10 cellular contexts compared by ENCODE assay signal in the genomic region with DNA sequence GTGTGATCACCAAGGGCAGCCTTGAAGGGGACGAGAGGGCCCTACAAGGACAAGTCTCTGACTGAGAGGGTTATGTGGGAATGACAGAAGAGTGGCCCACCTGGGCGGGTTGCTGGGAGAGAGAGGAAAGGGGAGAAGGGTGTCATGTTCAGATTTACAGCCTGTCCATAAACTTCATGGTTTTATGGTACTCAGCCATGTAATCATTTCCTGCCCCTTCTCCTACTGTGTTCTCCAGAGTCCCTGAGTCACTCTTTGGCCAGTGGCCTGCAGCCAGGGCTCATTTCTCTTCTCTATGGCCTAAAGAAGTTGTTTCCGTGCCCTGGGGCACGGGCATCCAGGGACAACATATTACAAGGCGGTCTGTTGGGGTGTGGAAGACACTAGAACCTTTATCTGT. TPM values are rescaled to one million over a fixed set of nuclear protein-coding genes. Genes with fewer than 3 reads are reported as not detected.
DNase-seq lines count a peak whose midpoint lies in the region; ATAC-seq and TF ChIP-seq lines count a peak whose summit lies in the region.
"Had no signal": no experiment of that assay in that cellular context is flagged by ENCODE, and none has a peak within 500 bp of the region (broad histone marks: within the 10 kb centered on the region; RNA-seq: fewer than 3 reads in every experiment).

No MANE protein-coding gene starts in this region.

- peak overlapping the region; percentile 77 for H3K23ac ChIP-seq in IMR-90 (ENCODE audit: low read depth, low read length)

- H3K4me2 ChIP-seq in IMR-90 (ENCODE audit: low read depth, low read length): no peak overlapping the region

- H3K56ac ChIP-seq in IMR-90 (ENCODE audit: extremely low read depth, insufficient read depth, low read length): peak overlapping the region; percentile 45

- no peak overlapping the region for H3K4me3 Mint-ChIP-seq in CD4-positive, CD25-positive, alpha-beta regulatory T cell
- no peak overlapping the region for H3K4me3 Mint-ChIP-seq in activated T-helper 2 cell treated with anti-CD3 and anti-CD28 coated beads, Interferon-gamma antibody, Interleukin-2, Interleukin-4, amounts not matched to agents 10 μg/mL and 5 μg/mL and 100 μg/mL, durations not matched to agents 14 hours and 24 hours and 36 hours (ENCODE audit: low read depth)

- TF ChIP-seq RAD21 in IMR-90 (IDR thresholded peaks at IDR 0.05; ENCODE audit: low read length): no peak

- peak overlapping the region; percentile 87 for H2BK120ac ChIP-seq in IMR-90 (ENCODE audit: low read depth, low read length)

- ATAC-seq in CD4-positive, CD25-positive, alpha-beta regulatory T cell (ENCODE audit: low read depth in 2 of 2): no peak
- ATAC-seq in IMR-90 (ENCODE audit: low read depth) (peak; percentile 71), HG03139 (IDR thresholded peaks at IDR 0.05; ENCODE audit: unreplicated experiment) (no peak)

- peak overlapping the region; percentile 87 for H2BK5ac ChIP-seq in IMR-90 (ENCODE audit: low read depth, low read length, poor library complexity, severe bottlenecking)

- TF ChIP-seq POLR2A in IMR-90 (IDR thresholded peaks at IDR 0.05; ENCODE audit: low read depth, low read length): no peak

- H4K8ac ChIP-seq in IMR-90 (ENCODE audit: low read depth in 2 of 2, low read length in 2 of 2): peak overlapping the region; percentile 78 to 96

- H3K4me1 ChIP-seq in CD4-positive, CD25-positive, alpha-beta regulatory T cell (ENCODE audit: control insufficient read depth, insufficient read depth, low read length, poor library complexity, severe bottlenecking): peaks cover 18% of the 10 kb centered on the region
- H3K4me1 ChIP-seq in IMR-90 (ENCODE audit: control insufficient read depth, insufficient read depth, low read length) (peaks cover 18% of the 10 kb centered on the region), mucosa of rectum (ENCODE audit: control insufficient read depth in 2 of 2, insufficient read depth in 2 of 2, low read length in 2 of 2) (peaks cover 20 to 41% of the 10 kb centered on the region in 2 donors)

- peak overlapping the region; percentile 93 for H2BK20ac ChIP-seq in IMR-90 (ENCODE audit: low read depth, low read length)

- peak overlapping the region; percentile 48; the same call in 1 of the 2 replicates for H3K18ac ChIP-seq in IMR-90 (ENCODE audit: low read depth, low read length)

- peak overlapping the region; percentile 99 for H2AK5ac ChIP-seq in IMR-90 (ENCODE audit: low read depth, low read length)

- 0 out of 2 replicates have a peak overlapping the region, but pooled peaks have one; percentile 0 for H3K9ac ChIP-seq in IMR-90 (ENCODE audit: low read depth, low read length)
- peak overlapping the region in 1 of 2 donors; percentile 60 for H3K9ac ChIP-seq in mucosa of rectum (ENCODE audit: low read depth in 1 of 2, low read length in 2 of 2)

- H4K5ac ChIP-seq in IMR-90 (ENCODE audit: low read depth, low read length): peak overlapping the region; percentile 42; the same call in 1 of the 2 replicates

- H3K79me1 ChIP-seq in IMR-90 (ENCODE audit: low read depth in 1 of 2, low read length in 2 of 2): peaks cover 0 to 30% of the 10 kb centered on the region in 2 experiments; a peak in 3 of 4 replicates

- no peak for DNase-seq in CD4-positive, CD25-positive, alpha-beta regulatory T cell
- DNase-seq in IMR-90: peak; percentile 87
- peak; percentile 76 to 85 for DNase-seq in cardiac fibroblast (ENCODE audit: low read depth in 2 of 2)
- DNase-seq in SHP77 (lab: John Stamatoyannopoulos, UW): no peak
- DNase-seq in DMS79 treated with DMSO at 0.1 percent for 48 hours (lab: John Stamatoyannopoulos, UW): no peak
- DNase-seq in activated T-helper 2 cell treated with anti-CD3 and anti-CD28 coated beads, Interferon-gamma antibody, Interleukin-2, Interleukin-4, amounts not matched to agents 10 μg/mL and 5 μg/mL and 100 μg/mL, durations not matched to agents 14 hours and 24 hours and 36 hours (ENCODE audit: low spot score): no peak
- DNase-seq: NCI-H1417 treated with DMSO at 0.1 percent for 48 hours, T-helper 2 cell had no signal

- in situ Hi-C loops in IMR-90 (cut with MboI; ENCODE audit: low sequenced_read_pairs): loop anchor here (10.0 kb wide), 2 partner anchors 45 to 145 kb away; no protein-coding TSS in a partner anchor

- H3K36me3 Mint-ChIP-seq in CD4-positive, CD25-positive, alpha-beta regulatory T cell: peaks cover 5% of the 10 kb centered on the region
- H3K36me3 Mint-ChIP-seq in activated T-helper 2 cell treated with anti-CD3 and anti-CD28 coated beads, Interferon-gamma antibody, Interleukin-2, Interleukin-4, amounts not matched to agents 10 μg/mL and 5 μg/mL and 100 μg/mL, durations not matched to agents 14 hours and 24 hours and 36 hours (ENCODE audit: low read depth): peaks cover 22% of the 10 kb centered on the region

- peak overlapping the region; percentile 90 for H3K14ac ChIP-seq in IMR-90 (replicated peaks; ENCODE audit: low read depth, low read length)

- CTCF ChIA-PET in IMR-90 (lab: Yijun Ruan, JAX): interaction anchor here (0.8 kb wide), 1 partner anchor 136 kb away, joined by 3 read pairs; no protein-coding TSS in a partner anchor

- peaks cover 12 to 43% (median 26%) of the 10 kb centered on the region in 4 donors for H3K4me1 Mint-ChIP-seq in CD4-positive, CD25-positive, alpha-beta regulatory T cell
- peaks cover 17% of the 10 kb centered on the region for H3K4me1 Mint-ChIP-seq in activated T-helper 2 cell treated with anti-CD3 and anti-CD28 coated beads, Interferon-gamma antibody, Interleukin-2, Interleukin-4, amounts not matched to agents 10 μg/mL and 5 μg/mL and 100 μg/mL, durations not matched to agents 14 hours and 24 hours and 36 hours (ENCODE audit: low read depth)

- H3K27ac Mint-ChIP-seq in CD4-positive, CD25-positive, alpha-beta regulatory T cell: peak overlapping the region; percentile 91 to 97 (median 92)
- H3K27ac Mint-ChIP-seq in activated T-helper 2 cell treated with anti-CD3 and anti-CD28 coated beads, Interferon-gamma antibody, Interleukin-2, Interleukin-4, amounts not matched to agents 10 μg/mL and 5 μg/mL and 100 μg/mL, durations not matched to agents 14 hours and 24 hours and 36 hours: no peak overlapping the region

- H3K27ac ChIP-seq in CD4-positive, CD25-positive, alpha-beta regulatory T cell (ENCODE audit: insufficient read depth, low read length, poor library complexity, severe bottlenecking): no peak overlapping the region
- H3K27ac ChIP-seq in IMR-90 (ENCODE audit: insufficient read depth, low read length) (peak overlapping the region; percentile 66), mucosa of rectum (ENCODE audit: low read depth in 2 of 2, low read length in 2 of 2) (peak overlapping the region; percentile 36 to 56)

- dilution Hi-C loops in IMR-90 (cut with HindIII; ENCODE audit: low sequenced_read_pairs, unreplicated experiment): no loop called here

- H3K9me3 Mint-ChIP-seq in CD4-positive, CD25-positive, alpha-beta regulatory T cell: no peaks in the 10 kb centered on the region
- no peaks in the 10 kb centered on the region for H3K9me3 Mint-ChIP-seq in activated T-helper 2 cell treated with anti-CD3 and anti-CD28 coated beads, Interferon-gamma antibody, Interleukin-2, Interleukin-4, amounts not matched to agents 10 μg/mL and 5 μg/mL and 100 μg/mL, durations not matched to agents 14 hours and 24 hours and 36 hours

- no peaks in the 10 kb centered on the region for H3K27me3 ChIP-seq in CD4-positive, CD25-positive, alpha-beta regulatory T cell (ENCODE audit: control insufficient read depth, insufficient read depth, low read length)
- H3K27me3 ChIP-seq in IMR-90 (ENCODE audit: control insufficient read depth, insufficient read depth, low read length): no peaks in the 10 kb centered on the region
- H3K27me3 ChIP-seq in mucosa of rectum (ENCODE audit: control insufficient read depth in 2 of 2, insufficient read depth in 2 of 2, low read length in 2 of 2): no peaks in the 10 kb centered on the region

- H4K91ac ChIP-seq in IMR-90 (ENCODE audit: insufficient read depth, low read depth, low read length): peak overlapping the region; percentile 92

- intact Hi-C loops in IMR-90 (cut with micrococcal nuclease): loop anchor here (5.0 kb wide), 1 partner anchor 53 kb away; a partner anchor contains a TSS
- intact Hi-C loops in activated T-helper 2 cell treated with anti-CD3 and anti-CD28 coated beads, Interferon-gamma antibody, Interleukin-2, Interleukin-4, amounts not matched to agents 10 μg/mL and 5 μg/mL and 100 μg/mL, durations not matched to agents 14 hours and 24 hours and 36 hours (cut with micrococcal nuclease): loop anchor here (5.0 to 10.0 kb wide), 2 partner anchors 57 to 355 kb away; a partner anchor contains a TSS

- H2BK15ac ChIP-seq in IMR-90 (ENCODE audit: low read depth, low read length): peak overlapping the region; percentile 98; the same call in 2 of the 3 replicates

- peak overlapping the region; percentile 47 for H2AFZ ChIP-seq in IMR-90 (replicated peaks; ENCODE audit: low read length, poor library complexity)

- WGBS in IMR-90 (ENCODE audit: extremely low coverage in 2 of 2, insufficient read length in 1 of 2), 2 experiments: no CpG with 5 or more reads among the region's 5 CpGs

- peaks cover 23% of the 10 kb centered on the region for H3K9me1 ChIP-seq in IMR-90 (ENCODE audit: insufficient read depth, low read length)

- H3K4me3 ChIP-seq in CD4-positive, CD25-positive, alpha-beta regulatory T cell (ENCODE audit: low read depth, low read length): no peak overlapping the region
- H3K4me3 ChIP-seq in IMR-90 (ENCODE audit: insufficient read depth, low read depth, low read length): no peak overlapping the region
- H3K4me3 ChIP-seq in cardiac fibroblast (replicated peaks in 1 of 2; ENCODE audit: low read depth in 2 of 2, low read length in 2 of 2): no peak overlapping the region
- H3K4me3 ChIP-seq in mucosa of rectum (ENCODE audit: low read length in 2 of 2): peak overlapping the region; percentile 30 to 41

- H4K20me1 ChIP-seq in IMR-90 (ENCODE audit: insufficient read depth, low read length): no peaks in the 10 kb centered on the region

- POLR2A ChIA-PET in IMR-90 (lab: Charles Lee; ENCODE audit: unreplicated experiment): no interaction called here

- peaks cover 3% of the 10 kb centered on the region for H3K36me3 ChIP-seq in CD4-positive, CD25-positive, alpha-beta regulatory T cell (ENCODE audit: control insufficient read depth, insufficient read depth, low read length)
- H3K36me3 ChIP-seq in IMR-90 (ENCODE audit: control insufficient read depth, insufficient read depth, low read length): peaks cover 3% of the 10 kb centered on the region
- no peaks in the 10 kb centered on the region for H3K36me3 ChIP-seq in mucosa of rectum (ENCODE audit: control insufficient read depth in 2 of 2, insufficient read depth in 2 of 2, low read length in 2 of 2)

- no TSS peak for BruUV-seq in IMR-90 (replicated peaks; lab: Mats Ljungman, UMichigan)

- TF ChIP-seq CTCF in IMR-90 (conservative IDR thresholded peaks at IDR 0.05; ENCODE audit: low read depth, low read length): no peak
- TF ChIP-seq CTCF in cardiac fibroblast (IDR thresholded peaks at IDR 0.05; ENCODE audit: low read depth, low read length): no peak

- H3K9me3 ChIP-seq in CD4-positive, CD25-positive, alpha-beta regulatory T cell (ENCODE audit: control insufficient read depth in 2 of 2, low read length in 2 of 2): no peaks in the 10 kb centered on the region
- H3K9me3 ChIP-seq in IMR-90 (ENCODE audit: control insufficient read depth, insufficient read depth, low read length) (no peaks in the 10 kb centered on the region), mucosa of rectum (ENCODE audit: control insufficient read depth in 2 of 2, low read length in 2 of 2) (no peaks in the 10 kb centered on the region)

- peak overlapping the region; percentile 87 for H3K4ac ChIP-seq in IMR-90 (ENCODE audit: low read depth, low read length)

- H2AK9ac ChIP-seq in IMR-90 (replicated peaks; ENCODE audit: low read depth, low read length, poor library complexity): peak overlapping the region; percentile 11

- no peaks in the 10 kb centered on the region for H3K27me3 Mint-ChIP-seq in CD4-positive, CD25-positive, alpha-beta regulatory T cell
- no peaks in the 10 kb centered on the region for H3K27me3 Mint-ChIP-seq in activated T-helper 2 cell treated with anti-CD3 and anti-CD28 coated beads, Interferon-gamma antibody, Interleukin-2, Interleukin-4, amounts not matched to agents 10 μg/mL and 5 μg/mL and 100 μg/mL, durations not matched to agents 14 hours and 24 hours and 36 hours (ENCODE audit: low read depth)

RNA-seq across cellular contexts. Expression of a gene that starts 26.7 kb away (rescaled TPM):
- total RNA-seq in CD4-positive, CD25-positive, alpha-beta regulatory T cell: 117 TPM
- polyA plus RNA-seq in CD4-positive, CD25-positive, alpha-beta regulatory T cell: 10 to 100 TPM; 63.2 to 83.9 (median 72.0) TPM
- total RNA-seq in IMR-90 (2012; rRNA removed): 77.8 and 104 TPM in 2 replicates
- 71.5 and 89.5 TPM in 2 replicates for polyA plus RNA-seq in IMR-90 (2012; rRNA removed)
- polyA plus RNA-seq in IMR-90 (2012; cell fraction: cytosol; rRNA removed): 14.9 and 35.0 TPM in 2 replicates
- polyA plus RNA-seq in IMR-90 (2012; cell fraction: nucleus; rRNA removed; ENCODE audit: low replicate concordance): 29.6 and 177 TPM in 2 replicates
- 114 and 120 TPM in 2 replicates for total RNA-seq in activated T-helper 2 cell treated with anti-CD3 and anti-CD28 coated beads, Interferon-gamma antibody, Interleukin-2, Interleukin-4, amounts not matched to agents 10 μg/mL and 5 μg/mL and 100 μg/mL, durations not matched to agents 14 hours and 24 hours and 36 hours

RNA-seq across cellular contexts. Expression of a gene that starts 51.5 kb away (rescaled TPM):
- 0.20 TPM for total RNA-seq in CD4-positive, CD25-positive, alpha-beta regulatory T cell
- not detected for polyA plus RNA-seq in CD4-positive, CD25-positive, alpha-beta regulatory T cell
- total RNA-seq in IMR-90 (2012; rRNA removed): 49.6 and 49.7 TPM in 2 replicates
- 193 and 201 TPM in 2 replicates for polyA plus RNA-seq in IMR-90 (2012; rRNA removed)
- 70.1 and 182 TPM in 2 replicates for polyA plus RNA-seq in IMR-90 (2012; cell fraction: cytosol; rRNA removed)
- polyA plus RNA-seq in IMR-90 (2012; cell fraction: nucleus; rRNA removed; ENCODE audit: low replicate concordance): 125 and 230 TPM in 2 replicates
- total RNA-seq in activated T-helper 2 cell treated with anti-CD3 and anti-CD28 coated beads, Interferon-gamma antibody, Interleukin-2, Interleukin-4, amounts not matched to agents 10 μg/mL and 5 μg/mL and 100 μg/mL, durations not matched to agents 14 hours and 24 hours and 36 hours: not detected in 2 replicates

RNA-seq across cellular contexts. Expression of a gene that starts 54.4 kb away (rescaled TPM):
- total RNA-seq in CD4-positive, CD25-positive, alpha-beta regulatory T cell: 3.9 TPM
- polyA plus RNA-seq in CD4-positive, CD25-positive, alpha-beta regulatory T cell: 1 to 10 TPM; 1.9 to 3.1 (median 2.7) TPM
- total RNA-seq in IMR-90 (2012; rRNA removed): 4.2 and 4.5 TPM in 2 replicates
- 2.3 and 2.4 TPM in 2 replicates for polyA plus RNA-seq in IMR-90 (2012; rRNA removed)
- 1.0 and 1.5 TPM in 2 replicates for polyA plus RNA-seq in IMR-90 (2012; cell fraction: cytosol; rRNA removed)
- 4.5 and 10.6 TPM in 2 replicates for polyA plus RNA-seq in IMR-90 (2012; cell fraction: nucleus; rRNA removed; ENCODE audit: low replicate concordance)
- 5.3 and 6.0 TPM in 2 replicates for total RNA-seq in activated T-helper 2 cell treated with anti-CD3 and anti-CD28 coated beads, Interferon-gamma antibody, Interleukin-2, Interleukin-4, amounts not matched to agents 10 μg/mL and 5 μg/mL and 100 μg/mL, durations not matched to agents 14 hours and 24 hours and 36 hours

Comparison
In these comparisons a context has a peak if more than half of its experiments do, and no peak if none do; other contexts are left out.
1. DNase-seq: peak in IMR-90 (single experiment) and cardiac fibroblast (2 of 2); none in CD4-positive, CD25-positive, alpha-beta regulatory T cell (0 of 3), SHP77 (0 of 2), DMS79 treated with DMSO at 0.1 percent for 48 hours (single experiment) and activated T-helper 2 cell treated with anti-CD3 and anti-CD28 coated beads, Interferon-gamma antibody, Interleukin-2, Interleukin-4, amounts not matched to agents 10 μg/mL and 5 μg/mL and 100 μg/mL, durations not matched to agents 14 hours and 24 hours and 36 hours (single experiment).
2. H3K4me3 ChIP-seq: peak in mucosa of rectum (2 of 2); none in CD4-positive, CD25-positive, alpha-beta regulatory T cell (single experiment), IMR-90 (single experiment) and cardiac fibroblast (0 of 2).
3. RNA of a gene that starts 51.5 kb away (total RNA-seq): 49.6 to 49.7 TPM in IMR-90; 0.20 TPM in CD4-positive, CD25-positive, alpha-beta regulatory T cell (single experiment) and not detected in activated T-helper 2 cell treated with anti-CD3 and anti-CD28 coated beads, Interferon-gamma antibody, Interleukin-2, Interleukin-4, amounts not matched to agents 10 μg/mL and 5 μg/mL and 100 μg/mL, durations not matched to agents 14 hours and 24 hours and 36 hours; every median in the first group is over 10 times any median in the second.